30 cellular contexts compared by ENCODE assay signal in genomic region chr20:61916318-61916891, GRCh38.
"Had no signal": no experiment of that assay in that cellular context is flagged by ENCODE, and none has a peak within 500 bp of the region (broad histone marks: within the 10 kb centered on the region; RNA-seq: fewer than 3 reads in every experiment).

No MANE protein-coding gene starts in this region.

- H3K36me3 ChIP-seq: ovary, spleen, stomach, thoracic aorta, thyroid gland, tibial nerve, upper lobe of left lung, vagina had no signal

- DNase-seq: naive thymus-derived CD8-positive, alpha-beta T cell; nephron progenitor cell; occipital lobe; ovary; posterior cingulate gyrus; psoas muscle; spleen; stimulated activated CD4-positive, alpha-beta T cell treated with anti-CD3 and anti-CD28 coated beads, Interleukin-12 subunit alpha, Interleukin-12 subunit beta, amount 100 ng/mL, for 4 hours; stimulated activated CD4-positive, alpha-beta T cell treated with anti-CD3 and anti-CD28 coated beads, Interleukin-2, amount 100 ng/mL, for 24 hours; stimulated activated CD4-positive, alpha-beta T cell treated with anti-CD3 and anti-CD28 coated beads, Interleukin-2, amount 100 ng/mL, for 48 hours; stimulated activated CD4-positive, alpha-beta T cell treated with anti-CD3 and anti-CD28 coated beads, Interleukin-4, amount 100 ng/mL, for 24 hours; stimulated activated naive B cell treated with anti-CD40 and anti-IgM and Interleukin-4, amounts not matched to agents 10 μg/mL and 1 μg/mL and 100 μg/mL, for 72 hours; stimulated activated naive CD4-positive, alpha-beta T cell treated with Interleukin-2 at 50 U/mL for 16 hours; stomach; thyroid gland; trophoblast cell; upper lobe of left lung had no signal

- H3K79me2 ChIP-seq: parathyroid adenoma had no signal

- H2AFZ ChIP-seq: parathyroid adenoma had no signal

- H3K4me3 ChIP-seq: ovary, psoas muscle, skin epidermis, smooth muscle cell, spleen, stomach, thoracic aorta, thyroid gland, tibial nerve, upper lobe of left lung, vagina had no signal

- H3K27ac Mint-ChIP-seq: naive thymus-derived CD8-positive, alpha-beta T cell; natural killer cell treated with Interleukin-12 subunit alpha and Interleukin-12 subunit beta and Interleukin-15 and Interleukin-18, amount 100 ng/mL, for 72 hours; nephron progenitor cell; progenitor cell of endocrine pancreas; stimulated activated effector memory CD8-positive, alpha-beta T cell treated with anti-CD3 and anti-CD28 coated beads, Interleukin-12 subunit alpha, Interleukin-12 subunit beta, amount 100 ng/mL, for 72 hours; stimulated activated naive B cell treated with anti-CD40 and anti-IgM and Interleukin-4, amounts not matched to agents 10 μg/mL and 1 μg/mL and 100 μg/mL, for 72 hours; stimulated activated naive CD8-positive, alpha-beta T cell treated with anti-CD3 and anti-CD28 coated beads, Interleukin-15, Interleukin-2, amounts not matched to agents 100 ng/mL and 50 ng/mL, for 24 hours had no signal

- H3K27me3 ChIP-seq: ovary, spleen, thyroid gland, tibial nerve, upper lobe of left lung, vagina had no signal

- H3K27ac ChIP-seq: ovary, parathyroid adenoma, psoas muscle, skin epidermis, spleen, stomach, thoracic aorta, thyroid gland, tibial nerve, upper lobe of left lung, vagina had no signal

- ATAC-seq: naive thymus-derived CD8-positive, alpha-beta T cell; natural killer cell treated with Interleukin-12 subunit alpha and Interleukin-12 subunit beta and Interleukin-15 and Interleukin-18, amount 100 ng/mL, for 72 hours; psoas muscle; right cardiac atrium; sciatic nerve; stimulated activated effector memory CD8-positive, alpha-beta T cell treated with anti-CD3 and anti-CD28 coated beads, Interleukin-12 subunit alpha, Interleukin-12 subunit beta, amount 100 ng/mL, for 72 hours; stimulated activated naive B cell treated with anti-CD40 and anti-IgM and Interleukin-4, amounts not matched to agents 10 μg/mL and 1 μg/mL and 100 μg/mL, for 72 hours had no signal

- H3K36me3 Mint-ChIP-seq: naive thymus-derived CD8-positive, alpha-beta T cell; natural killer cell treated with Interleukin-12 subunit alpha and Interleukin-12 subunit beta and Interleukin-15 and Interleukin-18, amount 100 ng/mL, for 72 hours; stimulated activated effector memory CD8-positive, alpha-beta T cell treated with anti-CD3 and anti-CD28 coated beads, Interleukin-12 subunit alpha, Interleukin-12 subunit beta, amount 100 ng/mL, for 72 hours; stimulated activated naive B cell treated with anti-CD40 and anti-IgM and Interleukin-4, amounts not matched to agents 10 μg/mL and 1 μg/mL and 100 μg/mL, for 72 hours had no signal

- H3K4me3 Mint-ChIP-seq: naive thymus-derived CD8-positive, alpha-beta T cell; natural killer cell treated with Interleukin-12 subunit alpha and Interleukin-12 subunit beta and Interleukin-15 and Interleukin-18, amount 100 ng/mL, for 72 hours; nephron progenitor cell; neural crest cell; stimulated activated effector memory CD8-positive, alpha-beta T cell treated with anti-CD3 and anti-CD28 coated beads, Interleukin-12 subunit alpha, Interleukin-12 subunit beta, amount 100 ng/mL, for 72 hours; stimulated activated naive B cell treated with anti-CD40 and anti-IgM and Interleukin-4, amounts not matched to agents 10 μg/mL and 1 μg/mL and 100 μg/mL, for 72 hours; stimulated activated naive CD8-positive, alpha-beta T cell treated with anti-CD3 and anti-CD28 coated beads, Interleukin-15, Interleukin-2, amounts not matched to agents 100 ng/mL and 50 ng/mL, for 24 hours had no signal

- H3K4me2 ChIP-seq: smooth muscle cell had no signal

- H3K4me1 ChIP-seq: parathyroid adenoma, psoas muscle, stomach, thyroid gland, tibial nerve, upper lobe of left lung, vagina had no signal

- H3K9me3 Mint-ChIP-seq: natural killer cell treated with Interleukin-12 subunit alpha and Interleukin-12 subunit beta and Interleukin-15 and Interleukin-18, amount 100 ng/mL, for 72 hours; neural crest cell; stimulated activated effector memory CD8-positive, alpha-beta T cell treated with anti-CD3 and anti-CD28 coated beads, Interleukin-12 subunit alpha, Interleukin-12 subunit beta, amount 100 ng/mL, for 72 hours; stimulated activated naive B cell treated with anti-CD40 and anti-IgM and Interleukin-4, amounts not matched to agents 10 μg/mL and 1 μg/mL and 100 μg/mL, for 72 hours; stimulated activated naive CD8-positive, alpha-beta T cell treated with anti-CD3 and anti-CD28 coated beads, Interleukin-15, Interleukin-2, amounts not matched to agents 100 ng/mL and 50 ng/mL, for 24 hours had no signal

- H3K9ac ChIP-seq: parathyroid adenoma had no signal

- H3K4me1 Mint-ChIP-seq: neural crest cell had no signal

- H3K9me3 ChIP-seq: ovary, psoas muscle, spleen, stomach, thoracic aorta, thyroid gland, upper lobe of left lung, vagina had no signal
